8 cellular contexts compared by ENCODE assay signal in genomic region chr7:132614428-132615076, GRCh38. TPM values are rescaled to one million over a fixed set of nuclear protein-coding genes. Genes with fewer than 3 reads are reported as not detected.
DNase-seq lines count a peak whose midpoint lies in the region; ATAC-seq and TF ChIP-seq lines count a peak whose summit lies in the region.

No MANE protein-coding gene starts in this region.

- TF ChIP-seq CTCF in 22Rv1 (IDR thresholded peaks at IDR 0.05) (peak; percentile 32), body of pancreas (IDR thresholded peaks at IDR 0.05) (peak in 1 of 7 experiments; percentile 14), tibial artery (IDR thresholded peaks at IDR 0.05) (no peak)

- H3K4me3 ChIP-seq in body of pancreas (no peak overlapping the region), tibial artery (peak overlapping the region; percentile 17 to 36)

- no peak for TF ChIP-seq POLR2A in body of pancreas (IDR thresholded peaks at IDR 0.05)

- peak; percentile 15 for DNase-seq in GM19238 (ENCODE audit: insufficient read length, low spot score)
- DNase-seq in body of pancreas = peak in 3 of 4 donors; percentile 17 to 24 (median 18)
- peak; percentile 25 for DNase-seq in kidney tubule cell (ENCODE audit: low spot score)
- DNase-seq in tibial artery = peak in 1 of 2 donors; percentile 47
- DNase-seq in activated CD4-positive, CD25-positive, alpha-beta regulatory T cell (lab: John Stamatoyannopoulos, UW) = no peak
- DNase-seq in activated naive CD4-positive, alpha-beta T cell treated with anti-CD3 and anti-CD28 coated beads, Interleukin-2, amount 10 ng/mL, durations not matched to agents 7 days and 5 days = no peak

- ATAC-seq in body of pancreas (no peak), GM19463 (IDR thresholded peaks at IDR 0.05; ENCODE audit: unreplicated experiment) (no peak)

- H3K4me3 Mint-ChIP-seq in activated naive CD4-positive, alpha-beta T cell treated with anti-CD3 and anti-CD28 coated beads, Interleukin-2, amount 10 ng/mL, durations not matched to agents 7 days and 5 days = no peak overlapping the region

- peaks cover 54% of the 10 kb centered on the region for H3K27me3 Mint-ChIP-seq in activated naive CD4-positive, alpha-beta T cell treated with anti-CD3 and anti-CD28 coated beads, Interleukin-2, amount 10 ng/mL, durations not matched to agents 7 days and 5 days

- H3K27ac Mint-ChIP-seq in activated naive CD4-positive, alpha-beta T cell treated with anti-CD3 and anti-CD28 coated beads, Interleukin-2, amount 10 ng/mL, durations not matched to agents 7 days and 5 days = no peak overlapping the region

- H3K4me1 ChIP-seq in body of pancreas = peaks cover 9% of the 10 kb centered on the region
- H3K4me1 ChIP-seq in tibial artery = peaks cover 0 to 10% (median 6%) of the 10 kb centered on the region in 4 donors

- CTCF ChIA-PET in activated naive CD4-positive, alpha-beta T cell treated with anti-CD3 and anti-CD28 coated beads, Interleukin-2, amount 10 ng/mL, durations not matched to agents 7 days and 5 days (lab: Charles Lee) = no interaction called here

- peaks cover 11% of the 10 kb centered on the region for H3K4me1 Mint-ChIP-seq in activated naive CD4-positive, alpha-beta T cell treated with anti-CD3 and anti-CD28 coated beads, Interleukin-2, amount 10 ng/mL, durations not matched to agents 7 days and 5 days

- H3K9me3 ChIP-seq in body of pancreas = no peaks in the 10 kb centered on the region
- H3K9me3 ChIP-seq in tibial artery = no peaks in the 10 kb centered on the region

- H3K27ac ChIP-seq in 22Rv1 (no peak overlapping the region), body of pancreas (no peak overlapping the region), tibial artery (no peak overlapping the region)

- H3K27me3 ChIP-seq in body of pancreas (no peaks in the 10 kb centered on the region), tibial artery (peaks cover 0 to 11% of the 10 kb centered on the region in 2 donors)

- no peaks in the 10 kb centered on the region for H3K36me3 Mint-ChIP-seq in activated naive CD4-positive, alpha-beta T cell treated with anti-CD3 and anti-CD28 coated beads, Interleukin-2, amount 10 ng/mL, durations not matched to agents 7 days and 5 days

- WGBS in body of pancreas, 2 donors = 17 to 20% methylated on average over 18 to 19 of the region's 19 CpGs

- no peaks in the 10 kb centered on the region for H3K36me3 ChIP-seq in body of pancreas (replicated peaks in 1 of 2; ENCODE audit: insufficient read depth in 1 of 2, low read depth in 2 of 2)
- no peaks in the 10 kb centered on the region for H3K36me3 ChIP-seq in tibial artery

- intact Hi-C loops in body of pancreas (cut with DNase I) = no loop called here
- intact Hi-C loops in tibial artery (cut with DNase I; ENCODE audit: low total_unique reads) = no loop called here

- no peaks in the 10 kb centered on the region for H3K9me3 Mint-ChIP-seq in activated naive CD4-positive, alpha-beta T cell treated with anti-CD3 and anti-CD28 coated beads, Interleukin-2, amount 10 ng/mL, durations not matched to agents 7 days and 5 days

RNA-seq across cellular contexts. Expression of gene PLXNA4, which starts 38.3 kb away (rescaled TPM):
- 1 to 10 TPM; 2.1 to 8.2 TPM for total RNA-seq in body of pancreas

Comparison
In these comparisons a context has a peak if more than half of its experiments do, and no peak if none do; other contexts are left out.
1. DNase-seq: peak in GM19238 (single experiment), body of pancreas (3 of 4) and kidney tubule cell (single experiment); none in activated CD4-positive, CD25-positive, alpha-beta regulatory T cell (0 of 4) and activated naive CD4-positive, alpha-beta T cell treated with anti-CD3 and anti-CD28 coated beads, Interleukin-2, amount 10 ng/mL, durations not matched to agents 7 days and 5 days (single experiment).
2. H3K4me3 ChIP-seq: peak in tibial artery (2 of 2); none in body of pancreas (0 of 2).